ENCODE assay signal across 9 cellular contexts in the genomic region with DNA sequence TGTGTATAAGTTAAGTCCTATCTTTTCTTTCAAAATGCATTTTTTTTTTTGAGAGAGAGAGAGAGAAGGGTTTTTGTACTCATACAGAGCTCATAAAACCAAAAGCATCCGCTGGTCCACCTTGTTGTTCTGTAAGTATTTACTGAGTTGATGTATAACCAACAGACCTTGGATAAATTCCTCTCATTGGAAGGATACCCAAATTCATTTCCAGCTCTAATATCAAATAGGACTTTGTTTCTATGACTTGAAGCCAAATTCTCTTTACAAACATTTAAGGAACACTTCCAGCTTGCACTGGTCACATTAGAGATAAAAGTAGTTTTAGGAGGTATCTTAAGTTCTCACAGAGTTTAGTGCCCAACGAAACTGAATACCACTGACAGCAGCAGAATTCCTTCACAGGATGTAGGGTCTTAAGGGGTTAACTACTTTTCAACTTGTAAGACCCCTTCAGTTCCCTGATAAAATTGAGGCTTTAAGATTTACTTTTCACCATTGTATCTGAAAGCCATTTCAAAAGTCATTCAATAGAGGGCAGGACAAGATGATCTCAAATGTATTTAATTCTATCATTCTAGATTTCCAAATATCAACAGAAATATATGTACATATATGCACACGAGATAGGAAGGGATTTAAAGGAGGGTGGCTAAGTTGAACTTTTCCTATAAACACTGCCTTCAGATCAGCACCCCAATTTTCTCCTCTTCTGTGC.
"Had no signal": no experiment of that assay in that cellular context is flagged by ENCODE, and none has a peak within 500 bp of the region (broad histone marks: within the 10 kb centered on the region; RNA-seq: fewer than 3 reads in every experiment).

No MANE protein-coding gene starts in this region.

- ATAC-seq: HCT116, K562 had no signal

- H3K4me1 ChIP-seq: HAP-1 had no signal

- H2AFZ ChIP-seq: GM23248 had no signal

- H3K4me3 ChIP-seq: GM23248, HAP-1, K562 had no signal

- H3K36me3 ChIP-seq: HAP-1 had no signal

- H3K9me3 ChIP-seq: HAP-1 had no signal

- FAIRE-seq: K562 had no signal

- H3K27ac ChIP-seq: GM23248, HL-60 had no signal

- H3K4me3 Mint-ChIP-seq: HFFc6 had no signal

- H3K9ac ChIP-seq: GM23248 had no signal

- H3K27ac Mint-ChIP-seq: HFFc6 had no signal

- DNase-seq: GM23248, H7, HFFc6, IMR-90, KG1 had no signal
